ENCODE assay signal across 1 cellular context in the genomic region with DNA sequence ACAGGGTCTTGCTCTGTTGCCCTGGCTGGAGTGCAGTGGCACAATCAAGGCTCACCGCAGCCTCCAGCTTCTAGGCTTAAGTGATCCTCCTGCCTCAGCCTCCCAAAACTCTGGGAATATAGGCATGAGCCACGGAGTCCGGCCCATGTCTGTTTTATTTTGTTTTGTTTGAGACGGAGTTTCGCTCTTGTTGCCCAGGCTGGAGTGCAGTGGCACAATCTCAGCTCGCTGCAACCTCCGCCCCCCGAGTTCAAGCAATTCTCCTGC.
TF ChIP-seq lines count a peak whose summit lies in the region.

No MANE protein-coding gene starts in this region.

TF ChIP-seq in HEK293, 187 proteins besides CTCF, POLR2A, EP300 and RAD21:
- peak; percentile 18 for TF ChIP-seq ZBTB8A (tag by site-specific recombination; IDR thresholded peaks at IDR 0.05)
- TF ChIP-seq ZNF121 (tag by site-specific recombination; IDR thresholded peaks at IDR 0.05): peak; percentile 97
